Comparison of ENCODE assay signal across 12 cellular contexts in genomic region chrX:109843963-109844751, GRCh38.
DNase-seq lines count a peak whose midpoint lies in the region; ATAC-seq, FAIRE-seq and TF ChIP-seq lines count a peak whose summit lies in the region.
"Had no signal": no experiment of that assay in that cellular context is flagged by ENCODE, and none has a peak within 500 bp of the region (broad histone marks: within the 10 kb centered on the region; RNA-seq: fewer than 3 reads in every experiment).

No MANE protein-coding gene starts in this region.

- DNase-seq in GM19239 (ENCODE audit: insufficient read length, low spot score) (no peak), fibroblast of the aortic adventitia (ENCODE audit: low read depth) (peak; percentile 51), Peyer's patch (no peak), foreskin keratinocyte (no peak), kidney (no peak)
- DNase-seq: activated gamma-delta T cell; CD4-positive, alpha-beta memory T cell; Kasumi-1 had no signal

- H3K27ac ChIP-seq in BLaER1 treated with 17β-estradiol and CSF1 and Interleukin-3, amounts not matched to agents 10 nM and 100 nM: peak overlapping the region in 6 of 11 experiments; percentile 0 to 76 (median 52); a peak in 9 of 22 replicates
- H3K27ac ChIP-seq in Peyer's patch (peak overlapping the region in 1 of 4 donors; percentile 26), foreskin keratinocyte (no peak overlapping the region), kidney (ENCODE audit: low read depth in 2 of 2, low read length in 2 of 2) (no peak overlapping the region)

- intact Hi-C loops in kidney (cut with DNase I): no loop called here

- peak; percentile 94 for FAIRE-seq in GM19239 (lab: Jason Lieb, UNC)
- no peak for FAIRE-seq in kidney (lab: Jason Lieb, UNC)

- TF ChIP-seq CTCF in fibroblast of the aortic adventitia (IDR thresholded peaks at IDR 0.05; ENCODE audit: insufficient read depth, low read length) (no peak), Peyer's patch (IDR thresholded peaks at IDR 0.05) (no peak), foreskin keratinocyte (conservative IDR thresholded peaks at IDR 0.05) (no peak), kidney (IDR thresholded peaks at IDR 0.05; ENCODE audit: borderline replicate concordance, extremely low read depth, insufficient read depth) (no peak)

- peak overlapping the region in 3 of 11 experiments; percentile 41 to 43 (median 43); a peak in 4 of 22 replicates for H3K9ac ChIP-seq in BLaER1 treated with 17β-estradiol and CSF1 and Interleukin-3, amounts not matched to agents 10 nM and 100 nM
- H3K9ac ChIP-seq in kidney (ENCODE audit: low read length in 2 of 2): no peak overlapping the region

- H3K9me3 ChIP-seq in BLaER1 treated with 17β-estradiol and CSF1 and Interleukin-3, amounts not matched to agents 10 nM and 100 nM (replicated peaks in 1 of 11): no peaks in the 10 kb centered on the region
- H3K9me3 ChIP-seq in Peyer's patch (no peaks in the 10 kb centered on the region), kidney (ENCODE audit: control insufficient read depth in 1 of 2, low read length in 2 of 2) (no peaks in the 10 kb centered on the region)

- no peak for TF ChIP-seq POLR2A in Peyer's patch (IDR thresholded peaks at IDR 0.05)

- H4K20me1 ChIP-seq in BLaER1 treated with 17β-estradiol and CSF1 and Interleukin-3, amounts not matched to agents 10 nM and 100 nM: no peaks in the 10 kb centered on the region

- H3K4me1 ChIP-seq in BLaER1 treated with 17β-estradiol and CSF1 and Interleukin-3, amounts not matched to agents 10 nM and 100 nM: peaks cover 11 to 99% (median 42%) of the 10 kb centered on the region in 10 experiments; a peak in 18 of 20 replicates
- H3K4me1 ChIP-seq in Peyer's patch: no peaks in the 10 kb centered on the region
- peaks cover 29% of the 10 kb centered on the region for H3K4me1 ChIP-seq in foreskin keratinocyte
- no peaks in the 10 kb centered on the region for H3K4me1 ChIP-seq in kidney (ENCODE audit: control insufficient read depth in 1 of 2, insufficient read depth in 1 of 2, low read depth in 1 of 2, low read length in 2 of 2)

- peak; percentile 44 for ATAC-seq in HG03565 (IDR thresholded peaks at IDR 0.05; ENCODE audit: unreplicated experiment)
- ATAC-seq in HG03045 (IDR thresholded peaks at IDR 0.05; ENCODE audit: unreplicated experiment): no peak
- no peak for ATAC-seq in foreskin keratinocyte

- H3K27me3 ChIP-seq in BLaER1 treated with 17β-estradiol and CSF1 and Interleukin-3, amounts not matched to agents 10 nM and 100 nM: peaks cover 77 to 100% (median 98%) of the 10 kb centered on the region in 11 experiments
- H3K27me3 ChIP-seq in Peyer's patch (no peaks in the 10 kb centered on the region), foreskin keratinocyte (no peaks in the 10 kb centered on the region)

- no peak overlapping the region for H3K4me3 ChIP-seq in BLaER1 treated with 17β-estradiol and CSF1 and Interleukin-3, amounts not matched to agents 10 nM and 100 nM
- H3K4me3 ChIP-seq in fibroblast of the aortic adventitia (ENCODE audit: low read depth, low read length) (no peak overlapping the region), Peyer's patch (no peak overlapping the region), kidney (ENCODE audit: low read length in 2 of 2) (no peak overlapping the region)
- H3K4me3 ChIP-seq: lung had no signal

- peak overlapping the region in 5 of 11 experiments; percentile 39 to 69 (median 53); a peak in 10 of 22 replicates for H3K4me2 ChIP-seq in BLaER1 treated with 17β-estradiol and CSF1 and Interleukin-3, amounts not matched to agents 10 nM and 100 nM

- no peaks in the 10 kb centered on the region for H3K36me3 ChIP-seq in BLaER1 treated with 17β-estradiol and CSF1 and Interleukin-3, amounts not matched to agents 10 nM and 100 nM
- H3K36me3 ChIP-seq in Peyer's patch (no peaks in the 10 kb centered on the region), kidney (ENCODE audit: control insufficient read depth in 1 of 2, insufficient read depth in 2 of 2, low read length in 2 of 2) (no peaks in the 10 kb centered on the region)

Comparison
In these comparisons a context has a peak if more than half of its experiments do, and no peak if none do; other contexts are left out.
1. H3K27ac ChIP-seq: peak in BLaER1 treated with 17β-estradiol and CSF1 and Interleukin-3, amounts not matched to agents 10 nM and 100 nM (6 of 11); none in foreskin keratinocyte (single experiment) and kidney (0 of 2).